1 cellular context compared by ENCODE assay signal in genomic region chr13:51005566-51005965, GRCh38.
TF ChIP-seq lines count a peak whose summit lies in the region.

No MANE protein-coding gene starts in this region.

TF ChIP-seq in H1, 55 proteins besides CTCF, POLR2A, EP300 and RAD21:
- TF ChIP-seq ATF2 (IDR thresholded peaks at IDR 0.05; ENCODE audit: low read length) = no peak
- TF ChIP-seq EGR1 (IDR thresholded peaks at IDR 0.05; ENCODE audit: borderline replicate concordance, low read depth, low read length) = no peak
